ENCODE assay signal across 8 cellular contexts in genomic region chrX:70970482-70970999, GRCh38. TPM values are rescaled to one million over a fixed set of nuclear protein-coding genes. Genes with fewer than 3 reads are reported as not detected.
DNase-seq lines count a peak whose midpoint lies in the region; ATAC-seq and TF ChIP-seq lines count a peak whose summit lies in the region.

No MANE protein-coding gene starts in this region.

- peaks cover 9% of the 10 kb centered on the region for H3K27me3 Mint-ChIP-seq in activated T-helper 2 cell treated with anti-CD3 and anti-CD28 coated beads, Interferon-gamma antibody, Interleukin-2, Interleukin-4, amounts not matched to agents 10 μg/mL and 5 μg/mL and 100 μg/mL, durations not matched to agents 14 hours and 24 hours and 36 hours (ENCODE audit: low read depth)

- no peak overlapping the region for H3K27ac Mint-ChIP-seq in activated T-helper 2 cell treated with anti-CD3 and anti-CD28 coated beads, Interferon-gamma antibody, Interleukin-2, Interleukin-4, amounts not matched to agents 10 μg/mL and 5 μg/mL and 100 μg/mL, durations not matched to agents 14 hours and 24 hours and 36 hours

- no peak for ATAC-seq in GM21367 (IDR thresholded peaks at IDR 0.05; ENCODE audit: unreplicated experiment)
- no peak for ATAC-seq in HG03439 (IDR thresholded peaks at IDR 0.05; ENCODE audit: unreplicated experiment)

- H3K4me1 Mint-ChIP-seq in activated T-helper 2 cell treated with anti-CD3 and anti-CD28 coated beads, Interferon-gamma antibody, Interleukin-2, Interleukin-4, amounts not matched to agents 10 μg/mL and 5 μg/mL and 100 μg/mL, durations not matched to agents 14 hours and 24 hours and 36 hours (ENCODE audit: low read depth) = peaks cover 1% of the 10 kb centered on the region

- no peak overlapping the region for H3K4me3 Mint-ChIP-seq in activated T-helper 2 cell treated with anti-CD3 and anti-CD28 coated beads, Interferon-gamma antibody, Interleukin-2, Interleukin-4, amounts not matched to agents 10 μg/mL and 5 μg/mL and 100 μg/mL, durations not matched to agents 14 hours and 24 hours and 36 hours (ENCODE audit: low read depth)

- H3K4me3 ChIP-seq in choroid plexus epithelial cell (ENCODE audit: low read depth, low read length) = no peak overlapping the region

- H3K9me3 Mint-ChIP-seq in activated T-helper 2 cell treated with anti-CD3 and anti-CD28 coated beads, Interferon-gamma antibody, Interleukin-2, Interleukin-4, amounts not matched to agents 10 μg/mL and 5 μg/mL and 100 μg/mL, durations not matched to agents 14 hours and 24 hours and 36 hours = no peaks in the 10 kb centered on the region

- peak; percentile 22 for DNase-seq in NCI-H82 (lab: John Stamatoyannopoulos, UW)
- no peak for DNase-seq in NCI-H82 treated with DMSO at 0.1 percent for 48 hours (lab: John Stamatoyannopoulos, UW; ENCODE audit: unreplicated experiment)
- peak; percentile 30 for DNase-seq in NCI-H2227 (lab: John Stamatoyannopoulos, UW; ENCODE audit: unreplicated experiment)
- DNase-seq in choroid plexus epithelial cell (ENCODE audit: low read depth) = peak; percentile 53
- DNase-seq in pons (ENCODE audit: low spot score) = peak; percentile 24
- DNase-seq in activated T-helper 2 cell treated with anti-CD3 and anti-CD28 coated beads, Interferon-gamma antibody, Interleukin-2, Interleukin-4, amounts not matched to agents 10 μg/mL and 5 μg/mL and 100 μg/mL, durations not matched to agents 14 hours and 24 hours and 36 hours (ENCODE audit: low spot score) = no peak

- TF ChIP-seq CTCF in choroid plexus epithelial cell (conservative IDR thresholded peaks at IDR 0.05; ENCODE audit: low read depth, low read length) = peak; percentile 38

- no peaks in the 10 kb centered on the region for H3K36me3 Mint-ChIP-seq in activated T-helper 2 cell treated with anti-CD3 and anti-CD28 coated beads, Interferon-gamma antibody, Interleukin-2, Interleukin-4, amounts not matched to agents 10 μg/mL and 5 μg/mL and 100 μg/mL, durations not matched to agents 14 hours and 24 hours and 36 hours (ENCODE audit: low read depth)

- intact Hi-C loops in activated T-helper 2 cell treated with anti-CD3 and anti-CD28 coated beads, Interferon-gamma antibody, Interleukin-2, Interleukin-4, amounts not matched to agents 10 μg/mL and 5 μg/mL and 100 μg/mL, durations not matched to agents 14 hours and 24 hours and 36 hours (cut with micrococcal nuclease) = loop anchor here (2.0 kb wide), 1 partner anchor 208 kb away; no protein-coding TSS in a partner anchor

RNA-seq across cellular contexts. Expression of gene SLC7A3, which starts 39.6 kb away (rescaled TPM):
- total RNA-seq in activated T-helper 2 cell treated with anti-CD3 and anti-CD28 coated beads, Interferon-gamma antibody, Interleukin-2, Interleukin-4, amounts not matched to agents 10 μg/mL and 5 μg/mL and 100 μg/mL, durations not matched to agents 14 hours and 24 hours and 36 hours = 0.07 TPM in 1 of 2 replicates, not detected in the other

Comparison
In these comparisons a context has a peak if more than half of its experiments do, and no peak if none do; other contexts are left out.
1. DNase-seq: peak in NCI-H82 (single experiment), NCI-H2227 (single experiment), choroid plexus epithelial cell (single experiment) and pons (single experiment); none in NCI-H82 treated with DMSO at 0.1 percent for 48 hours (single experiment) and activated T-helper 2 cell treated with anti-CD3 and anti-CD28 coated beads, Interferon-gamma antibody, Interleukin-2, Interleukin-4, amounts not matched to agents 10 μg/mL and 5 μg/mL and 100 μg/mL, durations not matched to agents 14 hours and 24 hours and 36 hours (single experiment).